ENCODE assay signal across 15 cellular contexts in the genomic region with DNA sequence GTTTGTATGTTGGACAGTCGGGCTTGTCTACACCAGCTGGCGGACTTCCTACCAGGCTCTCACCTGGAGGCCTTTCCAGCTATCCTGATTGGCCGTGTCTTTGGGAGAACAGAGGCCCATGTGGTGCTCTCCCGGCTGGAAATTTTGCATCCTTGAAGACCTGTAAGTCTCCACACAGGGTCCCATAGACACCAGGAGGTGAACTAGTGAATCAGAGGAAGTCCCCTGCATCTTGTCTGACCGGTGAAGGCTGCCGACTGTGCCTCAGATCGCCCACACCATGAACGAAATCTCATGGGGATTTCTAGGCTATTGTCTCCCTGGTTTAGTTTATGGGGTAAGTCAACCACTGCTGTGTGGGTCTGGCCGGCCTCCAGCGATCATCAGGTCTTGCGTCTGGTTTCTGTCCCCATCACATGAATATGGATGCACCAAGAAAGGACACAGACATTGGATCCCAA.
DNase-seq lines count a peak whose midpoint lies in the region; ATAC-seq and TF ChIP-seq lines count a peak whose summit lies in the region.
"Had no signal": no experiment of that assay in that cellular context is flagged by ENCODE, and none has a peak within 500 bp of the region (broad histone marks: within the 10 kb centered on the region; RNA-seq: fewer than 3 reads in every experiment).

No MANE protein-coding gene starts in this region.

- H3K4me1 Mint-ChIP-seq in mesothelial cell of epicardium (no peaks in the 10 kb centered on the region), progenitor cell of endocrine pancreas (ENCODE audit: low read depth) (no peaks in the 10 kb centered on the region)
- H3K4me1 Mint-ChIP-seq: natural killer cell had no signal

- H3K9me3 Mint-ChIP-seq in mesothelial cell of epicardium (peaks cover 3% of the 10 kb centered on the region), progenitor cell of endocrine pancreas (ENCODE audit: low read depth) (no peaks in the 10 kb centered on the region)
- H3K9me3 Mint-ChIP-seq: natural killer cell had no signal

- ATAC-seq in GM18520 (IDR thresholded peaks at IDR 0.05; ENCODE audit: unreplicated experiment) (peak; percentile 33), HG02938 (IDR thresholded peaks at IDR 0.05; ENCODE audit: unreplicated experiment) (peak; percentile 43)
- ATAC-seq: HepG2, lower lobe of right lung, natural killer cell had no signal

- no peaks in the 10 kb centered on the region for H3K36me3 ChIP-seq in GM06990 (ENCODE audit: control insufficient read depth, insufficient read depth, low read length)
- H3K36me3 ChIP-seq: lower lobe of right lung, upper lobe of left lung had no signal

- no peaks in the 10 kb centered on the region for H3K27me3 ChIP-seq in GM06990 (replicated peaks; ENCODE audit: control insufficient read depth, insufficient read depth, low read length)
- H3K27me3 ChIP-seq: upper lobe of left lung had no signal

- DNase-seq in GM06990 (ENCODE audit: extremely low read depth, insufficient read length) (peak; percentile 74), iPS-NIHi7 (ENCODE audit: extremely low spot score) (peak; percentile 8), mesothelial cell of epicardium (ENCODE audit: low spot score in 2 of 2, unreplicated experiment in 2 of 2) (no peak), hippocampal formation (lab: John Stamatoyannopoulos, UW) (no peak), anterior cingulate cortex (lab: John Stamatoyannopoulos, UW) (no peak), progenitor cell of endocrine pancreas (ENCODE audit: low spot score, unreplicated experiment) (no peak)
- DNase-seq: GF-D8, lower lobe of right lung, natural killer cell, retina, T-helper 1 cell, upper lobe of left lung had no signal

- H3K4me3 Mint-ChIP-seq in mesothelial cell of epicardium (no peak overlapping the region), progenitor cell of endocrine pancreas (ENCODE audit: low read depth) (no peak overlapping the region)
- H3K4me3 Mint-ChIP-seq: natural killer cell had no signal

- H3K27ac Mint-ChIP-seq in mesothelial cell of epicardium: no peak overlapping the region
- no peak overlapping the region for H3K27ac Mint-ChIP-seq in progenitor cell of endocrine pancreas
- H3K27ac Mint-ChIP-seq: natural killer cell had no signal

- H3K36me3 Mint-ChIP-seq in mesothelial cell of epicardium (no peaks in the 10 kb centered on the region), progenitor cell of endocrine pancreas (ENCODE audit: insufficient read depth) (no peaks in the 10 kb centered on the region)
- H3K36me3 Mint-ChIP-seq: natural killer cell had no signal

- TF ChIP-seq CTCF in GM06990 (IDR thresholded peaks at IDR 0.05; ENCODE audit: insufficient read depth, low read length, poor library complexity, severe bottlenecking) (no peak), mesothelial cell of epicardium (IDR thresholded peaks at IDR 0.05; ENCODE audit: unreplicated experiment) (no peak), progenitor cell of endocrine pancreas (IDR thresholded peaks at IDR 0.05; ENCODE audit: unreplicated experiment) (no peak)

- H3K4me3 ChIP-seq in GM06990 (replicated peaks; ENCODE audit: low read depth, low read length): no peak overlapping the region
- H3K4me3 ChIP-seq: lower lobe of right lung, upper lobe of left lung had no signal

- peaks cover 17% of the 10 kb centered on the region for H3K27me3 Mint-ChIP-seq in mesothelial cell of epicardium (ENCODE audit: low read depth)
- H3K27me3 Mint-ChIP-seq in progenitor cell of endocrine pancreas: peaks cover 7% of the 10 kb centered on the region

Comparison
In these comparisons a context has a peak if more than half of its experiments do, and no peak if none do; other contexts are left out.
1. DNase-seq: peak in GM06990 (single experiment) and iPS-NIHi7 (single experiment); none in mesothelial cell of epicardium (0 of 2), hippocampal formation (0 of 2), anterior cingulate cortex (0 of 58) and progenitor cell of endocrine pancreas (single experiment).